Comparison of ENCODE assay signal across 1 cellular context in genomic region chr9:112020680-112021596, GRCh38.
TF ChIP-seq lines count a peak whose summit lies in the region.

No MANE protein-coding gene starts in this region.

TF ChIP-seq in GM12878, 131 proteins besides CTCF, POLR2A, EP300 and RAD21 (continued from another document):
- TF ChIP-seq ATF2 (IDR thresholded peaks at IDR 0.05; ENCODE audit: low read length): peak; percentile 69; the same call in 1 of the 2 replicates
- peak; percentile 47; the same call in 1 of the 2 replicates for TF ChIP-seq MLLT1 (IDR thresholded peaks at IDR 0.05)
- TF ChIP-seq MEF2B (IDR thresholded peaks at IDR 0.05; ENCODE audit: partially characterized antibody, poor library complexity, severe bottlenecking): peak; percentile 58
- TF ChIP-seq HDAC2 (IDR thresholded peaks at IDR 0.05): no peak
- peak in 1 of 2 experiments; percentile 52; a peak in 1 of 4 replicates for TF ChIP-seq ETV6 (conservative IDR thresholded peaks at IDR 0.05 in 1 of 2, IDR thresholded peaks at IDR 0.05 in 1 of 2; ENCODE audit: borderline replicate concordance in 1 of 2, low read depth in 1 of 2)
- TF ChIP-seq BCLAF1 (IDR thresholded peaks at IDR 0.05): no peak
- no peak for TF ChIP-seq PBX3 (IDR thresholded peaks at IDR 0.05; ENCODE audit: insufficient replicate concordance, low read depth, low read length)
- peak; percentile 85; the same call in 1 of the 2 replicates for TF ChIP-seq FOXM1 (IDR thresholded peaks at IDR 0.05; ENCODE audit: low read depth, low read length)
- TF ChIP-seq ZBTB33 (IDR thresholded peaks at IDR 0.05): no peak
- peak; percentile 56 for TF ChIP-seq HDGF (IDR thresholded peaks at IDR 0.05)
- peak; percentile 45; the same call in 1 of the 2 replicates for TF ChIP-seq PKNOX1 (IDR thresholded peaks at IDR 0.05)
- no peak for TF ChIP-seq SMC3 (IDR thresholded peaks at IDR 0.05; ENCODE audit: borderline replicate concordance, low read length)
- no peak for TF ChIP-seq NFXL1 (IDR thresholded peaks at IDR 0.05; ENCODE audit: borderline replicate concordance)
- TF ChIP-seq ZNF217 (IDR thresholded peaks at IDR 0.05): peak; percentile 87
- TF ChIP-seq NR2F1 (conservative IDR thresholded peaks at IDR 0.05): peak; percentile 98
- TF ChIP-seq IKZF2 (IDR thresholded peaks at IDR 0.05): peak; percentile 96 to 98
- peak; percentile 92 for TF ChIP-seq JUNB (IDR thresholded peaks at IDR 0.05)
- TF ChIP-seq ELK1 (IDR thresholded peaks at IDR 0.05; ENCODE audit: low read depth, low read length): no peak
- 0 out of 2 replicates have a peak, but pooled peaks have one; percentile 14 for TF ChIP-seq CREB1 (IDR thresholded peaks at IDR 0.05; ENCODE audit: low read depth)
- peak; percentile 43; the same call in 1 of the 2 replicates for TF ChIP-seq BACH1 (IDR thresholded peaks at IDR 0.05; ENCODE audit: borderline replicate concordance)
- TF ChIP-seq SKIL (IDR thresholded peaks at IDR 0.05; ENCODE audit: low read depth, poor library complexity, severe bottlenecking): peak; percentile 72
- peak; percentile 26; the same call in 1 of the 2 replicates for TF ChIP-seq MEF2A (IDR thresholded peaks at IDR 0.05; ENCODE audit: insufficient read depth, low read depth, low read length)
- TF ChIP-seq EGR1 (IDR thresholded peaks at IDR 0.05; ENCODE audit: borderline replicate concordance in 1 of 2, low read depth in 2 of 2, low read length in 2 of 2): no peak
TF ChIP-seq in GM12878: peak in this region for 30.
